In the genomic region with DNA sequence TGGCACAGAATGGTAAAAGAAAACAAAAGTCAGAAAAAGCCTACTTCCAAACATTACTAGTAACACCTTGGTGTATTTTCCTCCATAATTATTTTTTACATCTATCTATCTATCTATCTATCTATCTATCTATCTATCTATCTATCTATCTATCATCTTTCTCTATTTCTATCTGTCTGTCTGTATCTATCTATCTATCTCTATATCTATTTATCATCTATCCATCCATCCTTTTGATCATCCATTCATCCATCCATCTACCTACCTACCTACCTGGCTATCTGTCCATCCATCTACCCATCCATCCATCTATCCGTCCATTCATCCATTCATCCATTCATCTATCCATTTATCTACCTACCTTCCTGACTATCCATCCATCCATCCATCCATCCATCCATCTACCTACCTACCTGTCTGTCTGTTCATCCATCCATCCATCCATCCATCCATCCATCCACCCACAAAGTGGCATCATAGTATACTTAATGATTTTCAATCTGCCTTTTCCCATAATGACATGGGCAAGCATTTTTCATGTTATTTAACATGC, we compare ENCODE assay signal across 25 cellular contexts.
DNase-seq lines count a peak whose midpoint lies in the region; ATAC-seq, FAIRE-seq and TF ChIP-seq lines count a peak whose summit lies in the region.
"Had no signal": no experiment of that assay in that cellular context is flagged by ENCODE, and none has a peak within 500 bp of the region (broad histone marks: within the 10 kb centered on the region; RNA-seq: fewer than 3 reads in every experiment).

No MANE protein-coding gene starts in this region.

- TF ChIP-seq CTCF in activated CD8-positive, alpha-beta T cell treated with anti-CD3 and anti-CD28 coated beads for 36 hours (IDR thresholded peaks at IDR 0.05) = no peak
- no peak for TF ChIP-seq CTCF in K562 (IDR thresholded peaks at IDR 0.05 in 2 of 3, conservative IDR thresholded peaks at IDR 0.05 in 1 of 3; ENCODE audit: insufficient read depth in 2 of 3, low read depth in 1 of 3, low read length in 3 of 3)

- no peak overlapping the region for H3K4me3 Mint-ChIP-seq in activated CD8-positive, alpha-beta T cell treated with anti-CD3 and anti-CD28 coated beads, Interleukin-2, amount 10 ng/mL, durations not matched to agents 7 days and 5 days
- H3K4me3 Mint-ChIP-seq in activated CD8-positive, alpha-beta T cell treated with anti-CD3 and anti-CD28 coated beads for 36 hours = no peak overlapping the region
- no peak overlapping the region for H3K4me3 Mint-ChIP-seq in stimulated activated memory B cell treated with anti-CD40 and anti-IgM and Interleukin-4, amounts not matched to agents 10 μg/mL and 1 μg/mL and 100 μg/mL, for 72 hours
- H3K4me3 Mint-ChIP-seq: CD14-positive monocyte; CD4-positive, alpha-beta T cell; CD8-positive, alpha-beta memory T cell; GM23338 had no signal

- WGBS in K562 (ENCODE audit: insufficient coverage, low coverage, missing lambda C conversion rate) = 18% methylated on average over 1 of the region's 1 CpG

- H3K27ac ChIP-seq in K562 (ENCODE audit: extremely low read depth, low read depth, low read length) = no peak overlapping the region
- H3K27ac ChIP-seq: A549; BLaER1 treated with 17β-estradiol and CSF1 and Interleukin-3, amounts not matched to agents 10 nM and 100 nM had no signal

- no TSS peak for BruUV-seq in K562 (replicated peaks; lab: Mats Ljungman, UMichigan)

- no peak overlapping the region for H3K4me2 ChIP-seq in K562 (ENCODE audit: insufficient read depth, low read length)
- H3K4me2 ChIP-seq: A549, GM23338 had no signal

- H3K27me3 Mint-ChIP-seq in activated CD8-positive, alpha-beta T cell treated with anti-CD3 and anti-CD28 coated beads, Interleukin-2, amount 10 ng/mL, durations not matched to agents 7 days and 5 days (ENCODE audit: low read depth) = peaks cover 7% of the 10 kb centered on the region
- peaks cover 8% of the 10 kb centered on the region for H3K27me3 Mint-ChIP-seq in activated CD8-positive, alpha-beta T cell treated with anti-CD3 and anti-CD28 coated beads for 36 hours
- no peaks in the 10 kb centered on the region for H3K27me3 Mint-ChIP-seq in stimulated activated memory B cell treated with anti-CD40 and anti-IgM and Interleukin-4, amounts not matched to agents 10 μg/mL and 1 μg/mL and 100 μg/mL, for 72 hours

- H3K4me1 Mint-ChIP-seq in activated CD8-positive, alpha-beta T cell treated with anti-CD3 and anti-CD28 coated beads, Interleukin-2, amount 10 ng/mL, durations not matched to agents 7 days and 5 days (ENCODE audit: low read depth) = no peaks in the 10 kb centered on the region
- H3K4me1 Mint-ChIP-seq in activated CD8-positive, alpha-beta T cell treated with anti-CD3 and anti-CD28 coated beads for 36 hours (ENCODE audit: low read depth) = no peaks in the 10 kb centered on the region
- H3K4me1 Mint-ChIP-seq in stimulated activated memory B cell treated with anti-CD40 and anti-IgM and Interleukin-4, amounts not matched to agents 10 μg/mL and 1 μg/mL and 100 μg/mL, for 72 hours = peaks cover 67% of the 10 kb centered on the region
- H3K4me1 Mint-ChIP-seq: GM23338 had no signal

- H3K27ac Mint-ChIP-seq in activated CD8-positive, alpha-beta T cell treated with anti-CD3 and anti-CD28 coated beads, Interleukin-2, amount 10 ng/mL, durations not matched to agents 7 days and 5 days = peak overlapping the region; percentile 11
- no peak overlapping the region for H3K27ac Mint-ChIP-seq in activated CD8-positive, alpha-beta T cell treated with anti-CD3 and anti-CD28 coated beads for 36 hours
- peak overlapping the region; percentile 94 for H3K27ac Mint-ChIP-seq in stimulated activated memory B cell treated with anti-CD40 and anti-IgM and Interleukin-4, amounts not matched to agents 10 μg/mL and 1 μg/mL and 100 μg/mL, for 72 hours
- H3K27ac Mint-ChIP-seq: CD14-positive monocyte; CD4-positive, alpha-beta T cell; GM23338 had no signal

- in situ Hi-C loops in K562 (cut with MboI) = no loop called here

- no peaks in the 10 kb centered on the region for H3K9me1 ChIP-seq in K562 (ENCODE audit: control insufficient read depth, insufficient read depth, low read length)

- CTCF ChIA-PET in activated CD8-positive, alpha-beta T cell treated with anti-CD3 and anti-CD28 coated beads, Interleukin-2, amount 10 ng/mL, durations not matched to agents 7 days and 5 days (lab: Charles Lee) = interaction anchor here (1.8 kb wide), 1 partner anchor 9 kb away, joined by 9 read pairs; no protein-coding TSS in a partner anchor
- CTCF ChIA-PET in activated CD8-positive, alpha-beta T cell treated with anti-CD3 and anti-CD28 coated beads for 36 hours (lab: Charles Lee) = interaction anchor here (1.5 to 2.4 kb wide), 2 partner anchors 9 to 10 kb away, joined by 3 to 12 read pairs; no protein-coding TSS in a partner anchor
- CTCF ChIA-PET in K562 (lab: Yijun Ruan, JAX; ENCODE audit: low intra/inter-chr PET ratio) = interaction anchor here (0.6 to 3.4 kb wide), 2 partner anchors 43 to 184 kb away, joined by 6 to 16 read pairs; no protein-coding TSS in a partner anchor

- no peak for TF ChIP-seq POLR2A in K562 (conservative IDR thresholded peaks at IDR 0.05)

- TF ChIP-seq EP300 in K562 (IDR thresholded peaks at IDR 0.05; ENCODE audit: low read length) = no peak

- H3K4me3 ChIP-seq in K562 = no peak overlapping the region
- H3K4me3 ChIP-seq: A549; BLaER1 treated with 17β-estradiol and CSF1 and Interleukin-3, amounts not matched to agents 10 nM and 100 nM; GM23338; HAP-1 had no signal

- TF ChIP-seq RAD21 in K562 (CRISPR knock-in tag; conservative IDR thresholded peaks at IDR 0.05 in 1 of 2, IDR thresholded peaks at IDR 0.05 in 1 of 2) = no peak

- H3K27me3 ChIP-seq in K562 (ENCODE audit: control insufficient read depth in 2 of 2, insufficient read depth in 2 of 2, low read length in 2 of 2) = peaks cover 0 to 4% of the 10 kb centered on the region in 2 experiments; a peak in 1 of 5 replicates
- H3K27me3 ChIP-seq: BE2C; BLaER1 treated with 17β-estradiol and CSF1 and Interleukin-3, amounts not matched to agents 10 nM and 100 nM had no signal

- FAIRE-seq in K562 (lab: Jason Lieb, UNC) = no peak
- FAIRE-seq: A549, D721Med, GM12892, GM19239, H54 had no signal

- H4K20me1 ChIP-seq in K562 (replicated peaks; ENCODE audit: control insufficient read depth, insufficient read depth, low read length) = no peaks in the 10 kb centered on the region
- H4K20me1 ChIP-seq: BLaER1 treated with 17β-estradiol and CSF1 and Interleukin-3, amounts not matched to agents 10 nM and 100 nM had no signal

- no peaks in the 10 kb centered on the region for H3K36me3 ChIP-seq in K562 (ENCODE audit: control insufficient read depth, insufficient read depth, low read length)
- H3K36me3 ChIP-seq: BE2C; BLaER1 treated with 17β-estradiol and CSF1 and Interleukin-3, amounts not matched to agents 10 nM and 100 nM; HAP-1 had no signal

- H3K9me3 ChIP-seq in K562 (replicated peaks; ENCODE audit: control insufficient read depth, insufficient read depth, low read depth, low read length) = no peaks in the 10 kb centered on the region
- H3K9me3 ChIP-seq: A549; BE2C; BLaER1 treated with 17β-estradiol and CSF1 and Interleukin-3, amounts not matched to agents 10 nM and 100 nM; HAP-1 had no signal

- H3K4me1 ChIP-seq in K562 (replicated peaks in 1 of 2; ENCODE audit: control insufficient read depth in 2 of 2, insufficient read depth in 2 of 2, low read length in 2 of 2) = no peaks in the 10 kb centered on the region; a peak in 3 of 5 replicates
- H3K4me1 ChIP-seq: A549, BE2C, HAP-1 had no signal

- no peaks in the 10 kb centered on the region for H3K36me3 Mint-ChIP-seq in activated CD8-positive, alpha-beta T cell treated with anti-CD3 and anti-CD28 coated beads, Interleukin-2, amount 10 ng/mL, durations not matched to agents 7 days and 5 days (ENCODE audit: low read depth)
- no peaks in the 10 kb centered on the region for H3K36me3 Mint-ChIP-seq in activated CD8-positive, alpha-beta T cell treated with anti-CD3 and anti-CD28 coated beads for 36 hours (ENCODE audit: low read depth)
- H3K36me3 Mint-ChIP-seq in stimulated activated memory B cell treated with anti-CD40 and anti-IgM and Interleukin-4, amounts not matched to agents 10 μg/mL and 1 μg/mL and 100 μg/mL, for 72 hours = no peaks in the 10 kb centered on the region
- H3K36me3 Mint-ChIP-seq: CD14-positive monocyte; CD8-positive, alpha-beta memory T cell had no signal

- H3K79me2 ChIP-seq in K562 (ENCODE audit: control insufficient read depth, insufficient read depth, low read length) = no peaks in the 10 kb centered on the region

- no peak for DNase-seq in activated CD8-positive, alpha-beta T cell treated with anti-CD3 and anti-CD28 coated beads, Interleukin-2, amount 10 ng/mL, durations not matched to agents 7 days and 5 days
- no peak for DNase-seq in activated CD8-positive, alpha-beta T cell treated with anti-CD3 and anti-CD28 coated beads for 36 hours
- DNase-seq in K562 (ENCODE audit: extremely low read depth in 1 of 4, low spot score in 3 of 4) = no peak
- DNase-seq in stimulated activated CD4-positive, alpha-beta T cell treated with anti-CD3 and anti-CD28 coated beads, Interleukin-12 subunit alpha, Interleukin-12 subunit beta, amount 100 ng/mL, for 4 hours = no peak
- DNase-seq: 8988T; ACHN; AML-193; BE2C; CD4-positive, alpha-beta T cell; CD8-positive, alpha-beta memory T cell; DMS 273 treated with DMSO at 0.1 percent for 48 hours; DMS79; EL; GF-D8 had no signal

- POLR2A ChIA-PET in activated CD8-positive, alpha-beta T cell treated with anti-CD3 and anti-CD28 coated beads, Interleukin-2, amount 10 ng/mL, durations not matched to agents 7 days and 5 days (lab: Charles Lee) = no interaction called here
- POLR2A ChIA-PET in activated CD8-positive, alpha-beta T cell treated with anti-CD3 and anti-CD28 coated beads for 36 hours (lab: Charles Lee) = no interaction called here
- POLR2A ChIA-PET in K562 (lab: Yijun Ruan, JAX) = no interaction called here

- intact Hi-C loops in activated CD8-positive, alpha-beta T cell treated with anti-CD3 and anti-CD28 coated beads for 36 hours (cut with micrococcal nuclease) = no loop called here
- intact Hi-C loops in K562 (cut with micrococcal nuclease) = no loop called here

- no peak overlapping the region for H3K9ac ChIP-seq in K562 (ENCODE audit: insufficient read depth in 1 of 2, low read depth in 2 of 2, low read length in 2 of 2)
- H3K9ac ChIP-seq: BLaER1 treated with 17β-estradiol and CSF1 and Interleukin-3, amounts not matched to agents 10 nM and 100 nM had no signal

- no peak for ATAC-seq in activated CD8-positive, alpha-beta T cell treated with anti-CD3 and anti-CD28 coated beads, Interleukin-2, amount 10 ng/mL, durations not matched to agents 7 days and 5 days
- no peak for ATAC-seq in activated CD8-positive, alpha-beta T cell treated with anti-CD3 and anti-CD28 coated beads for 36 hours
- ATAC-seq in K562 = no peak
- no peak for ATAC-seq in stimulated activated memory B cell treated with anti-CD40 and anti-IgM and Interleukin-4, amounts not matched to agents 10 μg/mL and 1 μg/mL and 100 μg/mL, for 72 hours
- ATAC-seq in GM21367 (IDR thresholded peaks at IDR 0.05; ENCODE audit: unreplicated experiment) = no peak
- ATAC-seq: A549, GM23338 had no signal

- H3K9me3 Mint-ChIP-seq in activated CD8-positive, alpha-beta T cell treated with anti-CD3 and anti-CD28 coated beads, Interleukin-2, amount 10 ng/mL, durations not matched to agents 7 days and 5 days (ENCODE audit: insufficient read depth) = no peaks in the 10 kb centered on the region
- no peaks in the 10 kb centered on the region for H3K9me3 Mint-ChIP-seq in activated CD8-positive, alpha-beta T cell treated with anti-CD3 and anti-CD28 coated beads for 36 hours
- no peaks in the 10 kb centered on the region for H3K9me3 Mint-ChIP-seq in stimulated activated memory B cell treated with anti-CD40 and anti-IgM and Interleukin-4, amounts not matched to agents 10 μg/mL and 1 μg/mL and 100 μg/mL, for 72 hours
- H3K9me3 Mint-ChIP-seq: CD4-positive, alpha-beta T cell; CD8-positive, alpha-beta memory T cell; GM23338 had no signal

- no peak overlapping the region for H2AFZ ChIP-seq in K562 (ENCODE audit: low read depth, low read length)
- H2AFZ ChIP-seq: GM23338 had no signal
